ENCODE assay signal across 1 cellular context in genomic region chr11:73384127-73384441, GRCh38.
TF ChIP-seq lines count a peak whose summit lies in the region.

No MANE protein-coding gene starts in this region.

TF ChIP-seq in HEK293, 187 proteins besides CTCF, POLR2A, EP300 and RAD21 (continued from another document):
- TF ChIP-seq PRDM2 (tag by site-specific recombination; IDR thresholded peaks at IDR 0.05; ENCODE audit: borderline replicate concordance): no peak
- no peak for TF ChIP-seq SETDB1 (IDR thresholded peaks at IDR 0.05; ENCODE audit: insufficient read length, low read length)
- TF ChIP-seq KLF7 (tag by site-specific recombination; IDR thresholded peaks at IDR 0.05; ENCODE audit: borderline replicate concordance): no peak
- TF ChIP-seq ZNF138 (tag by site-specific recombination; IDR thresholded peaks at IDR 0.05; ENCODE audit: borderline replicate concordance): no peak
